Comparison of ENCODE assay signal across 19 cellular contexts in genomic region chr7:145497911-145498525, GRCh38.
DNase-seq lines count a peak whose midpoint lies in the region; ATAC-seq, FAIRE-seq and TF ChIP-seq lines count a peak whose summit lies in the region.
"Had no signal": no experiment of that assay in that cellular context is flagged by ENCODE, and none has a peak within 500 bp of the region (broad histone marks: within the 10 kb centered on the region; RNA-seq: fewer than 3 reads in every experiment).

No MANE protein-coding gene starts in this region.

- H3K27ac ChIP-seq in left lung (no peak overlapping the region), pancreas (no peak overlapping the region)
- no peak overlapping the region for H3K27ac ChIP-seq in CD8-positive, alpha-beta memory T cell (ENCODE audit: low read depth, low read length)
- H3K27ac ChIP-seq: 22Rv1, A549, C4-2B, HL-60 had no signal

- no peak for FAIRE-seq in pancreas (lab: Jason Lieb, UNC)
- FAIRE-seq: A549, GM12878 had no signal

- H3K4me3 ChIP-seq in left lung (no peak overlapping the region), pancreas (no peak overlapping the region), foreskin fibroblast (ENCODE audit: low read depth in 1 of 2, low read length in 2 of 2) (no peak overlapping the region)
- H3K4me3 ChIP-seq in CD8-positive, alpha-beta memory T cell (ENCODE audit: low read length), result no peak overlapping the region
- H3K4me3 ChIP-seq: A549, GM12878 had no signal

- ATAC-seq in left lung (peak; percentile 13), pancreas (no peak)
- ATAC-seq: A549, GM12878 had no signal

- TF ChIP-seq CTCF in left lung (IDR thresholded peaks at IDR 0.05) (no peak), pancreas (IDR thresholded peaks at IDR 0.05) (no peak), foreskin fibroblast (IDR thresholded peaks at IDR 0.05; ENCODE audit: low read depth, low read length) (no peak)

- H3K9me3 ChIP-seq in left lung, result peaks cover 0 to 4% of the 10 kb centered on the region in 2 donors
- H3K9me3 ChIP-seq in pancreas, result no peaks in the 10 kb centered on the region
- no peaks in the 10 kb centered on the region for H3K9me3 ChIP-seq in CD8-positive, alpha-beta memory T cell (ENCODE audit: low read length)
- H3K9me3 ChIP-seq: A549 had no signal

- H3K27me3 Mint-ChIP-seq in CD8-positive, alpha-beta memory T cell, result no peaks in the 10 kb centered on the region
- H3K27me3 Mint-ChIP-seq: CD4-positive, alpha-beta T cell had no signal

- no peaks in the 10 kb centered on the region for H3K4me1 ChIP-seq in left lung
- H3K4me1 ChIP-seq in pancreas, result no peaks in the 10 kb centered on the region
- no peaks in the 10 kb centered on the region for H3K4me1 ChIP-seq in CD8-positive, alpha-beta memory T cell (ENCODE audit: insufficient read depth, low read length)
- H3K4me1 ChIP-seq: A549 had no signal

- DNase-seq in DMS53 (lab: John Stamatoyannopoulos, UW) (peak; percentile 21), DMS53 treated with DMSO at 0.1 percent for 48 hours (lab: John Stamatoyannopoulos, UW; ENCODE audit: unreplicated experiment) (no peak), fibroblast of gingiva (ENCODE audit: low read depth) (peak; percentile 79), left lung (no peak), pancreas (no peak), foreskin fibroblast (no peak)
- DNase-seq in CD8-positive, alpha-beta memory T cell, result no peak
- DNase-seq: AML-193; CD4-positive, alpha-beta T cell; DMS153; DND-41; EL; GOT3; H9 had no signal

- H3K27ac Mint-ChIP-seq in CD8-positive, alpha-beta memory T cell, result no peak overlapping the region
- H3K27ac Mint-ChIP-seq: CD4-positive, alpha-beta T cell; H9 had no signal

- H3K4me3 Mint-ChIP-seq in CD8-positive, alpha-beta memory T cell, result no peak overlapping the region
- H3K4me3 Mint-ChIP-seq: CD4-positive, alpha-beta T cell; H9 had no signal

- WGBS in pancreas, 2 donors, result 49 to 62% methylated on average over 3 of the region's 3 CpGs

- no peaks in the 10 kb centered on the region for H3K36me3 ChIP-seq in left lung
- H3K36me3 ChIP-seq in pancreas, result no peaks in the 10 kb centered on the region
- no peaks in the 10 kb centered on the region for H3K36me3 ChIP-seq in CD8-positive, alpha-beta memory T cell (ENCODE audit: insufficient read depth, low read length)

- H3K4me1 Mint-ChIP-seq in CD8-positive, alpha-beta memory T cell, result no peaks in the 10 kb centered on the region
- H3K4me1 Mint-ChIP-seq: H9 had no signal

- POLR2A ChIA-PET in CD8-positive, alpha-beta memory T cell (lab: Charles Lee), result no interaction called here

- CTCF ChIA-PET in CD8-positive, alpha-beta memory T cell (lab: Charles Lee), result no interaction called here

- peaks cover 2 to 20% (median 4%) of the 10 kb centered on the region in 5 donors for H3K9me3 Mint-ChIP-seq in CD8-positive, alpha-beta memory T cell

- H3K27me3 ChIP-seq in left lung (no peaks in the 10 kb centered on the region), pancreas (no peaks in the 10 kb centered on the region)
- H3K27me3 ChIP-seq in CD8-positive, alpha-beta memory T cell (ENCODE audit: insufficient read depth, low read length, poor library complexity, severe bottlenecking), result no peaks in the 10 kb centered on the region

- H3K36me3 Mint-ChIP-seq in CD8-positive, alpha-beta memory T cell, result no peaks in the 10 kb centered on the region

- intact Hi-C loops in left lung (cut with DNase I) (no loop called here), pancreas (cut with DNase I) (no loop called here)

Comparison
In these comparisons a context has a peak if more than half of its experiments do, and no peak if none do; other contexts are left out.
1. DNase-seq: peak in DMS53 (single experiment) and fibroblast of gingiva (single experiment); none in DMS53 treated with DMSO at 0.1 percent for 48 hours (single experiment), left lung (0 of 2), pancreas (0 of 6), foreskin fibroblast (0 of 2) and CD8-positive, alpha-beta memory T cell (0 of 5).